Comparison of ENCODE assay signal across 10 cellular contexts in genomic region chr4:13998850-13999249, GRCh38.
"Had no signal": no experiment of that assay in that cellular context is flagged by ENCODE, and none has a peak within 500 bp of the region (broad histone marks: within the 10 kb centered on the region; RNA-seq: fewer than 3 reads in every experiment).

No MANE protein-coding gene starts in this region.

- H3K27ac ChIP-seq: GM23248, HL-60 had no signal

- H3K9ac ChIP-seq: GM23248 had no signal

- H3K9me3 ChIP-seq: HAP-1 had no signal

- DNase-seq: GM23248, GOT3, H7, HFFc6, IMR-90, KG1 had no signal

- H3K36me3 ChIP-seq: HAP-1 had no signal

- H3K4me3 ChIP-seq: GM23248, HAP-1, K562 had no signal

- FAIRE-seq: K562 had no signal

- H2AFZ ChIP-seq: GM23248 had no signal

- H3K4me1 ChIP-seq: HAP-1 had no signal

- ATAC-seq: HCT116, K562 had no signal
